ENCODE assay signal across 12 cellular contexts in the genomic region with DNA sequence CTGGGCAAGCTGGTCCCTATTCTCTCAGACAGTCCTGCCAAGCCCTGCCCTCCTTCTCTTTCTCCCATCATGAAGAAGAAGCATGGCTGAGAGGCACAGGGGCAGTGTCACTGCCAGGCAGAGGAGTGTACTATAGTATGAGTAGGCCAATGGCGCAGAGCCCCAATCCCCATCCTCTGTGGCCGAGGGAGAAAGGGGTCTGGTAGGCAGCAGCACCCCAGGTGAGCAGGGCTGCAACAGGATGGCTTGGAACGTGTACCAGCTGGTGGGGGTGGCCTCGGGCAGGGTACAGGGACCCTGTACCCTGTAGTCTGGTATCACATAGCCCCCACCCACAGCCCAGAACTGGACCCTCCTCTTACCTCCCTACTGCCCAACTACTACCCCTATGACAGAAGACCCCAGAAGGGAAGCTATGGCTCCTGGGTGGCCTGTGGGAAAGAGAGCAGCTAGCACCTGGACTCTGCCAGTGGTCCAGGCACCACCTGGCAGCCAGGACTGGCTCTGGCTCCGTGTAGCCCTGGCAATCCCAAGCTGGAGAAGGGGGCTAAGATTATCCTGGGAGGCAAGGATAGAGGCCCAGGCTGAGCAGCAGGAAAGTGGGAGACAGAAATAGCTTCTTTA. TPM values are rescaled to one million over a fixed set of nuclear protein-coding genes. Genes with fewer than 3 reads are reported as not detected.
DNase-seq lines count a peak whose midpoint lies in the region; ATAC-seq and TF ChIP-seq lines count a peak whose summit lies in the region.
"Had no signal": no experiment of that assay in that cellular context is flagged by ENCODE, and none has a peak within 500 bp of the region (broad histone marks: within the 10 kb centered on the region; RNA-seq: fewer than 3 reads in every experiment).

No MANE protein-coding gene starts in this region.

- ATAC-seq in heart left ventricle: no peak
- ATAC-seq in left ventricle myocardium superior: no peak
- no peak for ATAC-seq in HG02981 (IDR thresholded peaks at IDR 0.05; ENCODE audit: unreplicated experiment)
- ATAC-seq: activated CD8-positive, alpha-beta memory T cell treated with anti-CD3 and anti-CD28 coated beads, Interleukin-2, amount 10 ng/mL, durations not matched to agents 7 days and 5 days had no signal

- intact Hi-C loops in heart left ventricle (cut with DNase I) (no loop called here), left ventricle myocardium superior (cut with micrococcal nuclease) (no loop called here)

- no peak for TF ChIP-seq POLR2A in heart left ventricle (IDR thresholded peaks at IDR 0.05)

- H3K4me3 ChIP-seq in heart left ventricle (peak overlapping the region in 2 of 12 donors; percentile 6 to 9), muscle layer of duodenum (ENCODE audit: low read depth in 1 of 2, low read length in 2 of 2) (peak overlapping the region in 1 of 2 donors; percentile 3), urinary bladder (ENCODE audit: low read depth, low read length) (no peak overlapping the region)
- H3K4me3 ChIP-seq: SJSA1 had no signal

- no peaks in the 10 kb centered on the region for H3K27me3 ChIP-seq in heart left ventricle
- no peaks in the 10 kb centered on the region for H3K27me3 ChIP-seq in muscle layer of duodenum (ENCODE audit: low read depth, low read length)
- H3K27me3 ChIP-seq: SJSA1 had no signal

- H3K27ac ChIP-seq in heart left ventricle (peak overlapping the region; percentile 61 to 98 (median 91)), muscle layer of duodenum (ENCODE audit: low read length) (peak overlapping the region; percentile 45), urinary bladder (ENCODE audit: low read depth) (peak overlapping the region; percentile 62)
- H3K27ac ChIP-seq: SJSA1 had no signal

- H3K9me3 ChIP-seq in heart left ventricle (no peaks in the 10 kb centered on the region), muscle layer of duodenum (ENCODE audit: control insufficient read depth in 1 of 2, low read length in 2 of 2) (no peaks in the 10 kb centered on the region)
- H3K9me3 ChIP-seq: SJSA1 had no signal

- peaks cover 21 to 58% (median 48%) of the 10 kb centered on the region in 12 donors for H3K4me1 ChIP-seq in heart left ventricle
- H3K4me1 ChIP-seq in muscle layer of duodenum (ENCODE audit: control insufficient read depth in 1 of 2, insufficient read depth in 2 of 2, low read length in 2 of 2): peaks cover 11 to 45% of the 10 kb centered on the region in 2 donors
- no peaks in the 10 kb centered on the region for H3K4me1 ChIP-seq in urinary bladder (ENCODE audit: insufficient read depth)

- WGBS in heart left ventricle, 4 donors: 74 to 87% (median 78%) methylated on average over 5 of the region's 5 CpGs
- whole genome bisulfite sequencing in urinary bladder: 74% methylated on average over 5 of the region's 5 CpGs

- no peak for TF ChIP-seq CTCF in heart left ventricle (IDR thresholded peaks at IDR 0.05)

- DNase-seq in heart left ventricle (no peak), left ventricle myocardium superior (no peak), cerebellum (ENCODE audit: low spot score) (peak; percentile 31), ureter (ENCODE audit: low spot score) (no peak), NCI-H2227 (lab: John Stamatoyannopoulos, UW; ENCODE audit: unreplicated experiment) (no peak)
- DNase-seq: activated CD8-positive, alpha-beta memory T cell treated with anti-CD3 and anti-CD28 coated beads, Interleukin-2, amount 10 ng/mL, durations not matched to agents 7 days and 5 days; NCI-H1694 treated with DMSO at 0.1 percent for 48 hours; stimulated activated CD4-positive, alpha-beta T cell treated with anti-CD3 and anti-CD28 coated beads, Interleukin-2, amount 100 ng/mL, for 48 hours had no signal

- H3K36me3 ChIP-seq in heart left ventricle: peaks cover 0 to 45% (median 44%) of the 10 kb centered on the region in 9 donors
- H3K36me3 ChIP-seq in muscle layer of duodenum (ENCODE audit: control insufficient read depth in 1 of 2, insufficient read depth in 2 of 2, low read length in 2 of 2): peaks cover 24 to 45% of the 10 kb centered on the region in 2 donors
- H3K36me3 ChIP-seq in urinary bladder (ENCODE audit: insufficient read depth): no peaks in the 10 kb centered on the region

RNA-seq across cellular contexts. Expression of a gene that starts 4.4 kb away (rescaled TPM):
- total RNA-seq in heart left ventricle (10 to 100 TPM; 11.3 to 40.9 (median 24.1) TPM), left ventricle myocardium superior (28.4 TPM), cerebellum (16.3 TPM), urinary bladder (58.1 TPM), ureter (90.6 TPM)
- polyA plus RNA-seq in heart left ventricle (10 to 100 TPM; 16.5 to 26.9 TPM), urinary bladder (95.0 TPM)

RNA-seq across cellular contexts. Expression of a gene that starts 10.6 kb away (rescaled TPM):
- 10 to 100 TPM; 22.1 to 46.5 (median 25.7) TPM for total RNA-seq in heart left ventricle
- 10 to 100 TPM; 12.5 to 44.6 TPM for polyA plus RNA-seq in heart left ventricle
- total RNA-seq in left ventricle myocardium superior: 35.9 TPM
- 24.9 TPM for total RNA-seq in cerebellum
- 27.1 TPM for total RNA-seq in urinary bladder
- 38.0 TPM for polyA plus RNA-seq in urinary bladder
- total RNA-seq in ureter: 56.7 TPM

RNA-seq across cellular contexts. Expression of a gene that starts 10.8 kb away (rescaled TPM):
- total RNA-seq in heart left ventricle: 100 to 1,000 TPM in 7 of 9 donors, 10 to 100 TPM in 2; 64.7 to 143 (median 113) TPM
- polyA plus RNA-seq in heart left ventricle: 100 to 1,000 TPM; 164 to 189 TPM
- total RNA-seq in left ventricle myocardium superior: 141 TPM
- total RNA-seq in cerebellum: 27.5 TPM
- 25.2 TPM for total RNA-seq in urinary bladder
- polyA plus RNA-seq in urinary bladder: 183 TPM
- total RNA-seq in ureter: 121 TPM

RNA-seq across cellular contexts. Expression of a gene that starts 35.4 kb away (rescaled TPM):
- total RNA-seq in heart left ventricle (not detected), left ventricle myocardium superior (not detected), cerebellum (1.8 TPM), urinary bladder (not detected), ureter (not detected)
- polyA plus RNA-seq in heart left ventricle (not detected), urinary bladder (not detected)
- total RNA-seq: activated CD8-positive, alpha-beta memory T cell treated with anti-CD3 and anti-CD28 coated beads, Interleukin-2, amount 10 ng/mL, durations not matched to agents 7 days and 5 days; SJSA1 had no signal

RNA-seq across cellular contexts. Expression of a gene that starts 43.7 kb away (rescaled TPM):
- total RNA-seq in heart left ventricle: not detected
- not detected for polyA plus RNA-seq in heart left ventricle
- not detected for total RNA-seq in left ventricle myocardium superior
- not detected for total RNA-seq in cerebellum
- total RNA-seq in urinary bladder: not detected
- polyA plus RNA-seq in urinary bladder: not detected
- not detected for total RNA-seq in ureter
- total RNA-seq: activated CD8-positive, alpha-beta memory T cell treated with anti-CD3 and anti-CD28 coated beads, Interleukin-2, amount 10 ng/mL, durations not matched to agents 7 days and 5 days; SJSA1 had no signal
